Comparison of ENCODE assay signal across 8 cellular contexts in genomic region chr17:41917957-41918391, GRCh38. TPM values are rescaled to one million over a fixed set of nuclear protein-coding genes. Genes with fewer than 3 reads are reported as not detected.
DNase-seq lines count a peak whose midpoint lies in the region; ATAC-seq and TF ChIP-seq lines count a peak whose summit lies in the region.

No MANE protein-coding gene starts in this region.

- in situ Hi-C loops in astrocyte of the spinal cord (cut with HindIII; ENCODE audit: low sequenced_read_pairs) = no loop called here

- H3K4me3 ChIP-seq in GM12875 (ENCODE audit: low read depth, low read length) (peak overlapping the region; percentile 97), astrocyte of the spinal cord (ENCODE audit: low read depth, low read length) (peak overlapping the region; percentile 98)

- no peak for ATAC-seq in HG02981 (IDR thresholded peaks at IDR 0.05; ENCODE audit: unreplicated experiment)

- peak; percentile 24 for DNase-seq in HS-27A (ENCODE audit: low read depth)
- DNase-seq in SK-N-DZ (ENCODE audit: low spot score) = peak; percentile 66
- peak; percentile 42 for DNase-seq in astrocyte of the spinal cord (ENCODE audit: low read depth, low spot score)
- DNase-seq in iris pigment epithelial cell (ENCODE audit: low read depth) = peak; percentile 28
- peak; percentile 37 for DNase-seq in stimulated activated CD4-positive, alpha-beta T cell treated with anti-CD3 and anti-CD28 coated beads, Interleukin-12 subunit alpha, Interleukin-12 subunit beta, amount 100 ng/mL, for 4 hours
- DNase-seq in SIG-M5 (lab: John Stamatoyannopoulos, UW) = no peak

- no peak for TF ChIP-seq CTCF in GM12875 (IDR thresholded peaks at IDR 0.05; ENCODE audit: borderline replicate concordance, insufficient read depth, low read depth, low read length)
- no peak for TF ChIP-seq CTCF in astrocyte of the spinal cord (IDR thresholded peaks at IDR 0.05; ENCODE audit: low read depth, low read length)

RNA-seq across cellular contexts. Expression of gene ACLY, which starts 0.8 kb away (rescaled TPM):
- 200 and 214 TPM in 2 replicates for polyA plus RNA-seq in SK-N-DZ (2014; cell fraction: cytosol; rRNA removed)
- 125 and 184 TPM in 2 replicates for polyA plus RNA-seq in SK-N-DZ (2014; cell fraction: nucleus; rRNA removed)

RNA-seq across cellular contexts. Expression of gene ODAD4, which starts 12.4 kb away (rescaled TPM):
- polyA plus RNA-seq in SK-N-DZ (2014; cell fraction: cytosol; rRNA removed) = 1.5 and 3.5 TPM in 2 replicates
- 1.4 and 2.5 TPM in 2 replicates for polyA plus RNA-seq in SK-N-DZ (2014; cell fraction: nucleus; rRNA removed)

RNA-seq across cellular contexts. Expression of gene CNP, which starts 48.6 kb away (rescaled TPM):
- polyA plus RNA-seq in SK-N-DZ (2014; cell fraction: cytosol; rRNA removed) = 65.2 and 68.4 TPM in 2 replicates
- 33.2 and 36.3 TPM in 2 replicates for polyA plus RNA-seq in SK-N-DZ (2014; cell fraction: nucleus; rRNA removed)

RNA-seq across cellular contexts. Expression of gene KLHL11, which starts 52.8 kb away (rescaled TPM):
- polyA plus RNA-seq in SK-N-DZ (2014; cell fraction: cytosol; rRNA removed) = 18.1 and 25.0 TPM in 2 replicates
- polyA plus RNA-seq in SK-N-DZ (2014; cell fraction: nucleus; rRNA removed) = 16.9 and 19.4 TPM in 2 replicates
